Comparison of ENCODE assay signal across 18 cellular contexts in the genomic region with DNA sequence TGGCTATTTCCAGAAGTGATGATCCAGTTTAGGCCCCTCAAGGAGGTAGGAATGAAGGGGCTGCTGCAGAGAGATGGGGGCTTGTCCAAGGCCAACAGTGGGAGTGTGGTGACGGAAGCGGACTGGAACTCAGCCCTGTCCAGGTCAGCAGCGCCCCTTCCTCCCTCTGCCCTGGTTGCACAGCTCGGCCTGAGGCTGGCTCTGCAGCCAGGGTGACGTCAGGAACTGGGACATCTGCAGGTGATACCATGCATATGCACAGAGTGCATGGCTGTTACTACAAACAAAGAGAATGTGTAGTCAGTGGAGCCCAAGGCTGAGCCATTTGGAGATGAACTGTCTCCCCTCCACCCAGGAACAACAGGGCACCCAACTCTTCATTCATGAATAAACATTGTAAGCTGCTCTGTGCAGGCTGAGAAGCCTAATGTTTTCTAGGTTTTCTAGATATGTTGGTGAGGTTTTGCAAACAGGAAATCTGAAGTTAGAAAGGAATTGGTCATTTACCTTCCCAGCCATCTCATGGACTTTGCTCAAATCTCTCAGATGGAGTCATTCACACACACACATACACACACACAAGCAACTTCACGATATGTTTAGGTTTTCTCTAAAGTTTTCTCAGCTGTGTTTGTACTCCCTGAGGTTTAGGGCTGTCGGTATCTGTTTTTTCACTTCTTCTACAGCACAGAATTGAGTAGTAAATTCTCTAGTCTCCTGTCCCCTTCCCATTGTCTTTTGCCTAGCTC.
DNase-seq lines count a peak whose midpoint lies in the region; ATAC-seq and TF ChIP-seq lines count a peak whose summit lies in the region.
"Had no signal": no experiment of that assay in that cellular context is flagged by ENCODE, and none has a peak within 500 bp of the region (broad histone marks: within the 10 kb centered on the region; RNA-seq: fewer than 3 reads in every experiment).

No MANE protein-coding gene starts in this region.

- H3F3A ChIP-seq in DOHH2 (ENCODE audit: control insufficient read depth, insufficient read depth): peaks cover 8% of the 10 kb centered on the region

- peaks cover 54% of the 10 kb centered on the region for H3K4me1 ChIP-seq in DOHH2 (ENCODE audit: control insufficient read depth, low read length)
- H3K4me1 ChIP-seq: gastrocnemius medialis, vagina had no signal

- peak overlapping the region; percentile 68 for H3K4me3 ChIP-seq in DOHH2 (ENCODE audit: low read length)
- H3K4me3 ChIP-seq: gastrocnemius medialis, GM23248, skin epidermis, vagina had no signal

- no peaks in the 10 kb centered on the region for H3K36me3 ChIP-seq in DOHH2 (ENCODE audit: control insufficient read depth, low read length)
- H3K36me3 ChIP-seq: gastrocnemius medialis, vagina had no signal

- peak overlapping the region; percentile 87 for H3K27ac ChIP-seq in DOHH2 (ENCODE audit: low read depth, low read length)
- H3K27ac ChIP-seq: gastrocnemius medialis, GM23248, skin epidermis, vagina had no signal

- no peaks in the 10 kb centered on the region for H3K79me2 ChIP-seq in DOHH2 (ENCODE audit: control insufficient read depth, low read length)

- peak; percentile 8 for ATAC-seq in GM18861 (IDR thresholded peaks at IDR 0.05; ENCODE audit: unreplicated experiment)
- ATAC-seq in HG03066 (IDR thresholded peaks at IDR 0.05; ENCODE audit: low read depth, unreplicated experiment): peak; percentile 32
- no peak for ATAC-seq in HG02678 (IDR thresholded peaks at IDR 0.05; ENCODE audit: unreplicated experiment)
- ATAC-seq: activated naive CD8-positive, alpha-beta T cell treated with anti-CD3 and anti-CD28 coated beads, Interleukin-2, amount 50 U/mL, for 24 hours; activated T-cell treated with anti-CD3 and anti-CD28 coated beads, Interleukin-2, amount 50 U/mL, for 4 hours; gastrocnemius medialis had no signal

- H3K4me2 ChIP-seq in DOHH2 (ENCODE audit: low read length): peak overlapping the region; percentile 84

- no peaks in the 10 kb centered on the region for H3K9me3 ChIP-seq in DOHH2 (ENCODE audit: control insufficient read depth, insufficient read depth, low read length)
- H3K9me3 ChIP-seq: gastrocnemius medialis, vagina had no signal

- peak; percentile 51 for TF ChIP-seq CTCF in DOHH2 (IDR thresholded peaks at IDR 0.05; ENCODE audit: low read depth, low read length, poor library complexity, severe bottlenecking)

- no peaks in the 10 kb centered on the region for H3K9me2 ChIP-seq in DOHH2 (replicated peaks; ENCODE audit: control insufficient read depth, low read length)

- peaks cover 3% of the 10 kb centered on the region; the same call in 1 of the 2 replicates for H3K27me3 ChIP-seq in DOHH2 (ENCODE audit: control insufficient read depth, low read length)
- H3K27me3 ChIP-seq: vagina had no signal

- H4K20me1 ChIP-seq in DOHH2 (ENCODE audit: control insufficient read depth, insufficient read depth, low read depth, low read length): no peaks in the 10 kb centered on the region

- DNase-seq in RPMI8226: peak; percentile 49
- DNase-seq in NCI-H2196 (lab: John Stamatoyannopoulos, UW; ENCODE audit: unreplicated experiment): no peak
- DNase-seq in NCI-H524 (lab: John Stamatoyannopoulos, UW): no peak
- no peak for DNase-seq in occipital lobe (lab: John Stamatoyannopoulos, UW)
- DNase-seq: activated CD4-positive, alpha-beta T cell treated with anti-CD3 and anti-CD28 coated beads, Interleukin-2, amount 50 U/mL, for 1 hour; activated naive CD8-positive, alpha-beta T cell treated with anti-CD3 and anti-CD28 coated beads, Interleukin-2, amount 50 U/mL, for 24 hours; activated T-cell treated with anti-CD3 and anti-CD28 coated beads, Interleukin-2, amount 50 U/mL, for 4 hours; gastrocnemius medialis; GF-D8; GM23248; NCI-H1694 treated with DMSO at 0.1 percent for 48 hours; stimulated activated naive CD8-positive, alpha-beta T cell treated with anti-CD3 and anti-CD28 coated beads, Interleukin-15, Interleukin-2, amounts not matched to agents 100 U/mL and 50 U/mL, for 24 hours had no signal
